2 cellular contexts compared by ENCODE assay signal in genomic region chr1:24841593-24841992, GRCh38.
TF ChIP-seq lines count a peak whose summit lies in the region.

No MANE protein-coding gene starts in this region.

TF ChIP-seq in HepG2, 621 proteins besides CTCF, POLR2A, EP300 and RAD21:
- TF ChIP-seq NONO (IDR thresholded peaks at IDR 0.05): no peak
- TF ChIP-seq NONO (CRISPR knock-in tag; conservative IDR thresholded peaks at IDR 0.05): no peak
TF ChIP-seq in HepG2: peak in this region for 0.

TF ChIP-seq in H1, 55 proteins besides CTCF, POLR2A, EP300 and RAD21:
- no peak for TF ChIP-seq HDAC6 (IDR thresholded peaks at IDR 0.05; ENCODE audit: low read depth, low read length)
- no peak for TF ChIP-seq PHF8 (conservative IDR thresholded peaks at IDR 0.05; ENCODE audit: low read depth, low read length)
- no peak for TF ChIP-seq YY1 (IDR thresholded peaks at IDR 0.05; ENCODE audit: low read depth, low read length)
- no peak for TF ChIP-seq CBX8 (IDR thresholded peaks at IDR 0.05; ENCODE audit: borderline replicate concordance, low read depth, low read length)
- no peak for TF ChIP-seq EZH2 (IDR thresholded peaks at IDR 0.05; ENCODE audit: low read depth, low read length, severe bottlenecking)
- no peak for TF ChIP-seq SRF (IDR thresholded peaks at IDR 0.05; ENCODE audit: low read depth, low read length)
- TF ChIP-seq NRF1 (IDR thresholded peaks at IDR 0.05; ENCODE audit: low read depth, low read length): no peak
